Comparison of ENCODE assay signal across 1 cellular context in the genomic region with DNA sequence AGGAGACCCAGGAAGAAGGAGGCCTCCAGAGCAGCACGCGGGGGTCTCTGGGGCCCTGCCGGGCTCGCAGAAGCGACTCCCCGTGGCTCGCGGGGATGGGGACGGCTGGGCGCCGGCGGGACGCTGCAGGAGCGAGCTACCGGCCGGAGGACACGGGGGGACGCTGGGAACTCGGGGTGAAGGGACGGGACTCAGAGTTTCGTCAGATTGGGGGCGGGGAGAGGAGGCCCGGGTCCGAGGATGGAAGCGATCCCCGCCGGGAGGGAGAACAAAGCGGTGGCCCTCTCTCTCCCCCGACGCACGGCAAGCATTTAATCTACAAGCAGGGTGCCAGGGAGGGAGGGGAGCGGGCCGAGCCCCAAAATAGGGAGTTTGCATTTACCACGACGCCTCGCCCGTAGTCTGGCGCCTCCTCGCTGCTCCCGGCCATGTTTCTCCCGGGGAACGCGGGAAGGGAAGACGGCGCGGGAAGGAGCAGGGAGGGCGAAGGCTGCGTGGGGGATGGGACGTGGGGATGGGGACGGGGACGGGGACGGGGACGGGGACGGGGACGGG.
A peak's percentile ranks its signal among the peaks of the same experiment; 100 is the strongest.
TF ChIP-seq lines count a peak whose summit lies in the region.

A gene with protein sequence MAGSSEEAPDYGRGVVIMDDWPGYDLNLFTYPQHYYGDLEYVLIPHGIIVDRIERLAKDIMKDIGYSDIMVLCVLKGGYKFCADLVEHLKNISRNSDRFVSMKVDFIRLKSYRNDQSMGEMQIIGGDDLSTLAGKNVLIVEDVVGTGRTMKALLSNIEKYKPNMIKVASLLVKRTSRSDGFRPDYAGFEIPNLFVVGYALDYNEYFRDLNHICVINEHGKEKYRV (minus strand): TSS at position 461 of the 555 bp plus-strand sequence. CDS start 31 bp downstream, at position 430.

TF ChIP-seq in WTC11, 78 proteins besides CTCF, POLR2A, EP300 and RAD21 (continued from another document):
- TF ChIP-seq, protein P1, sequence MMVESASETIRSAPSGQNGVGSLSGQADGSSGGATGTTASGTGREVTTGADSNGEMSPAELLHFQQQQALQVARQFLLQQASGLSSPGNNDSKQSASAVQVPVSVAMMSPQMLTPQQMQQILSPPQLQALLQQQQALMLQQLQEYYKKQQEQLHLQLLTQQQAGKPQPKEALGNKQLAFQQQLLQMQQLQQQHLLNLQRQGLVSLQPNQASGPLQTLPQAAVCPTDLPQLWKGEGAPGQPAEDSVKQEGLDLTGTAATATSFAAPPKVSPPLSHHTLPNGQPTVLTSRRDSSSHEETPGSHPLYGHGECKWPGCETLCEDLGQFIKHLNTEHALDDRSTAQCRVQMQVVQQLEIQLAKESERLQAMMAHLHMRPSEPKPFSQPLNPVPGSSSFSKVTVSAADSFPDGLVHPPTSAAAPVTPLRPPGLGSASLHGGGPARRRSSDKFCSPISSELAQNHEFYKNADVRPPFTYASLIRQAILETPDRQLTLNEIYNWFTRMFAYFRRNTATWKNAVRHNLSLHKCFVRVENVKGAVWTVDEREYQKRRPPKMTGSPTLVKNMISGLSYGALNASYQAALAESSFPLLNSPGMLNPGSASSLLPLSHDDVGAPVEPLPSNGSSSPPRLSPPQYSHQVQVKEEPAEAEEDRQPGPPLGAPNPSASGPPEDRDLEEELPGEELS (CRISPR knock-in tag; IDR thresholded peaks at IDR 0.05) = peak; percentile 9; the same call in 1 of the 2 replicates
- TF ChIP-seq, protein P2, sequence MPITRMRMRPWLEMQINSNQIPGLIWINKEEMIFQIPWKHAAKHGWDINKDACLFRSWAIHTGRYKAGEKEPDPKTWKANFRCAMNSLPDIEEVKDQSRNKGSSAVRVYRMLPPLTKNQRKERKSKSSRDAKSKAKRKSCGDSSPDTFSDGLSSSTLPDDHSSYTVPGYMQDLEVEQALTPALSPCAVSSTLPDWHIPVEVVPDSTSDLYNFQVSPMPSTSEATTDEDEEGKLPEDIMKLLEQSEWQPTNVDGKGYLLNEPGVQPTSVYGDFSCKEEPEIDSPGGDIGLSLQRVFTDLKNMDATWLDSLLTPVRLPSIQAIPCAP (CRISPR knock-in tag; IDR thresholded peaks at IDR 0.05) = no peak
- TF ChIP-seq GTF2I (CRISPR knock-in tag; conservative IDR thresholded peaks at IDR 0.05) (no peak), FOXK1 (CRISPR knock-in tag; IDR thresholded peaks at IDR 0.05) (peak; percentile 23; the same call in 1 of the 2 replicates), NR1H2 (CRISPR knock-in tag; IDR thresholded peaks at IDR 0.05) (no peak)
- TF ChIP-seq, protein P3, sequence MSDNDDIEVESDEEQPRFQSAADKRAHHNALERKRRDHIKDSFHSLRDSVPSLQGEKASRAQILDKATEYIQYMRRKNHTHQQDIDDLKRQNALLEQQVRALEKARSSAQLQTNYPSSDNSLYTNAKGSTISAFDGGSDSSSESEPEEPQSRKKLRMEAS (CRISPR knock-in tag; IDR thresholded peaks at IDR 0.05) = peak; percentile 38; the same call in 1 of the 2 replicates
- TF ChIP-seq, protein P4, sequence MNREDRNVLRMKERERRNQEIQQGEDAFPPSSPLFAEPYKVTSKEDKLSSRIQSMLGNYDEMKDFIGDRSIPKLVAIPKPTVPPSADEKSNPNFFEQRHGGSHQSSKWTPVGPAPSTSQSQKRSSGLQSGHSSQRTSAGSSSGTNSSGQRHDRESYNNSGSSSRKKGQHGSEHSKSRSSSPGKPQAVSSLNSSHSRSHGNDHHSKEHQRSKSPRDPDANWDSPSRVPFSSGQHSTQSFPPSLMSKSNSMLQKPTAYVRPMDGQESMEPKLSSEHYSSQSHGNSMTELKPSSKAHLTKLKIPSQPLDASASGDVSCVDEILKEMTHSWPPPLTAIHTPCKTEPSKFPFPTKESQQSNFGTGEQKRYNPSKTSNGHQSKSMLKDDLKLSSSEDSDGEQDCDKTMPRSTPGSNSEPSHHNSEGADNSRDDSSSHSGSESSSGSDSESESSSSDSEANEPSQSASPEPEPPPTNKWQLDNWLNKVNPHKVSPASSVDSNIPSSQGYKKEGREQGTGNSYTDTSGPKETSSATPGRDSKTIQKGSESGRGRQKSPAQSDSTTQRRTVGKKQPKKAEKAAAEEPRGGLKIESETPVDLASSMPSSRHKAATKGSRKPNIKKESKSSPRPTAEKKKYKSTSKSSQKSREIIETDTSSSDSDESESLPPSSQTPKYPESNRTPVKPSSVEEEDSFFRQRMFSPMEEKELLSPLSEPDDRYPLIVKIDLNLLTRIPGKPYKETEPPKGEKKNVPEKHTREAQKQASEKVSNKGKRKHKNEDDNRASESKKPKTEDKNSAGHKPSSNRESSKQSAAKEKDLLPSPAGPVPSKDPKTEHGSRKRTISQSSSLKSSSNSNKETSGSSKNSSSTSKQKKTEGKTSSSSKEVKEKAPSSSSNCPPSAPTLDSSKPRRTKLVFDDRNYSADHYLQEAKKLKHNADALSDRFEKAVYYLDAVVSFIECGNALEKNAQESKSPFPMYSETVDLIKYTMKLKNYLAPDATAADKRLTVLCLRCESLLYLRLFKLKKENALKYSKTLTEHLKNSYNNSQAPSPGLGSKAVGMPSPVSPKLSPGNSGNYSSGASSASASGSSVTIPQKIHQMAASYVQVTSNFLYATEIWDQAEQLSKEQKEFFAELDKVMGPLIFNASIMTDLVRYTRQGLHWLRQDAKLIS (CRISPR knock-in tag; IDR thresholded peaks at IDR 0.05; ENCODE audit: borderline replicate concordance) = no peak
